In the genomic region with DNA sequence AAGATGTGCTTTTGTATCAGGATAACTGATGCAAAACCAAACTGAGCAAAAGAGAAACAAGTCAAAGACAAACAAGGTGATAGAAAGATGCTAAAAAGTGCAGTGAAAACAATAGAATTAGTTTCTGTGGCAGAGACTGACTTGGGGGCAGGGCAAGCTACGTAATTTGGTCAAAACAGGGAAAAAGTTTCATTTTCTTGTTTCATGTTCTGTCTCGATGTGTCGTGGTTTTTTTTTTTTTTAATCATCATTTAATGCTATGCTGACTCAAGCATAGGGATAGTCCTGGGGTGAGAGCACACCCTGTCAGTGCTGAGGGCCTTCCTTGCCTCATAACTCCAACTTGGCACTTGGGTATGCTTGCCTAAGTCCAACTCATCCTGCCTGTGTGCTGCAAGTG, we compare ENCODE assay signal across 13 cellular contexts.
DNase-seq lines count a peak whose midpoint lies in the region; ATAC-seq, FAIRE-seq and TF ChIP-seq lines count a peak whose summit lies in the region.
"Had no signal": no experiment of that assay in that cellular context is flagged by ENCODE, and none has a peak within 500 bp of the region (broad histone marks: within the 10 kb centered on the region; RNA-seq: fewer than 3 reads in every experiment).

No MANE protein-coding gene starts in this region.

- H3K9me3 ChIP-seq in trophoblast cell (ENCODE audit: insufficient read depth, low read depth, low read length) (no peaks in the 10 kb centered on the region), pancreas (no peaks in the 10 kb centered on the region)
- H3K9me3 ChIP-seq: ascending aorta had no signal

- no peak overlapping the region for H4K12ac ChIP-seq in trophoblast cell (ENCODE audit: low read depth, low read length)

- no peak overlapping the region for H3K4me3 Mint-ChIP-seq in activated T-helper 17 cell treated with anti-CD3 and anti-CD28 coated beads, Interleukin-2, amount 50 U/mL, for 72 hours
- H3K4me3 Mint-ChIP-seq: nephron had no signal

- TF ChIP-seq CTCF in pancreas (IDR thresholded peaks at IDR 0.05), result no peak

- H3K79me2 ChIP-seq in trophoblast cell (ENCODE audit: control insufficient read depth, insufficient read depth, low read length, poor library complexity), result no peaks in the 10 kb centered on the region

- no peak overlapping the region for H3K4ac ChIP-seq in trophoblast cell (ENCODE audit: low read depth, low read length)

- H3K4me1 ChIP-seq in trophoblast cell (ENCODE audit: control insufficient read depth in 1 of 2, insufficient read depth in 2 of 2, low read length in 2 of 2), result no peaks in the 10 kb centered on the region
- H3K4me1 ChIP-seq in pancreas, result no peaks in the 10 kb centered on the region
- H3K4me1 ChIP-seq: ascending aorta had no signal

- H3K27ac ChIP-seq in trophoblast cell (ENCODE audit: low read depth, low read length) (no peak overlapping the region), pancreas (no peak overlapping the region)
- H3K27ac ChIP-seq: ascending aorta had no signal

- H3K4me1 Mint-ChIP-seq in activated T-helper 17 cell treated with anti-CD3 and anti-CD28 coated beads, Interleukin-2, amount 50 U/mL, for 72 hours, result no peaks in the 10 kb centered on the region
- H3K4me1 Mint-ChIP-seq: nephron had no signal

- no peak overlapping the region for H2BK120ac ChIP-seq in trophoblast cell (ENCODE audit: insufficient read depth, low read length, poor library complexity)

- DNase-seq in stimulated activated CD4-positive, alpha-beta T cell treated with anti-CD3 and anti-CD28 coated beads, Interleukin-15, amount 100 ng/mL, for 24 hours, result no peak
- DNase-seq in trophoblast cell (no peak), left ventricle myocardium superior (no peak), pancreas (no peak)
- DNase-seq: GOT3, NCI-H774 had no signal

- H3K27ac Mint-ChIP-seq in activated T-helper 17 cell treated with anti-CD3 and anti-CD28 coated beads, Interleukin-2, amount 50 U/mL, for 72 hours, result no peak overlapping the region
- H3K27ac Mint-ChIP-seq: nephron had no signal

- no peak overlapping the region for H3K23ac ChIP-seq in trophoblast cell (ENCODE audit: low read length)

- H3K4me3 ChIP-seq in trophoblast cell (ENCODE audit: low read depth, low read length) (no peak overlapping the region), pancreas (no peak overlapping the region)
- H3K4me3 ChIP-seq: ascending aorta had no signal

- ATAC-seq in GM18858 (IDR thresholded peaks at IDR 0.05; ENCODE audit: unreplicated experiment) (peak; percentile 75), GM21390 (IDR thresholded peaks at IDR 0.05; ENCODE audit: unreplicated experiment) (peak; percentile 84), HG03060 (IDR thresholded peaks at IDR 0.05; ENCODE audit: low read depth, unreplicated experiment) (peak; percentile 65), left ventricle myocardium superior (no peak), pancreas (no peak)
- peak; percentile 60 for ATAC-seq in activated T-helper 17 cell treated with anti-CD3 and anti-CD28 coated beads, Interleukin-2, amount 50 U/mL, for 72 hours (replicated peaks)

- no peak overlapping the region for H3K4me2 ChIP-seq in trophoblast cell (ENCODE audit: low read length)

- intact Hi-C loops in left ventricle myocardium superior (cut with micrococcal nuclease) (no loop called here), pancreas (cut with DNase I) (no loop called here)

- H3K27me3 ChIP-seq in trophoblast cell (ENCODE audit: insufficient read depth, low read length) (no peaks in the 10 kb centered on the region), pancreas (no peaks in the 10 kb centered on the region)
- H3K27me3 ChIP-seq: ascending aorta had no signal

- H2BK5ac ChIP-seq in trophoblast cell (ENCODE audit: low read depth, low read length, poor library complexity), result no peak overlapping the region

- H3K36me3 Mint-ChIP-seq in activated T-helper 17 cell treated with anti-CD3 and anti-CD28 coated beads, Interleukin-2, amount 50 U/mL, for 72 hours (ENCODE audit: low read depth), result no peaks in the 10 kb centered on the region

- H4K91ac ChIP-seq in trophoblast cell (ENCODE audit: low read depth, low read length), result no peak overlapping the region

- no CpG with 5 or more reads among the region's 3 CpGs for WGBS in trophoblast cell (ENCODE audit: extremely low coverage, insufficient coverage, insufficient read length)
- 78 to 81% methylated on average over 3 of the region's 3 CpGs for WGBS in pancreas, 2 donors

- H4K8ac ChIP-seq in trophoblast cell (ENCODE audit: low read depth, low read length), result no peak overlapping the region

- H3K36me3 ChIP-seq in trophoblast cell (ENCODE audit: control insufficient read depth in 1 of 2, insufficient read depth in 2 of 2, low read length in 2 of 2) (no peaks in the 10 kb centered on the region), pancreas (no peaks in the 10 kb centered on the region)
- H3K36me3 ChIP-seq: ascending aorta had no signal

- no peaks in the 10 kb centered on the region for H3K9me3 Mint-ChIP-seq in activated T-helper 17 cell treated with anti-CD3 and anti-CD28 coated beads, Interleukin-2, amount 50 U/mL, for 72 hours
- H3K9me3 Mint-ChIP-seq: nephron had no signal

- no peak overlapping the region for H2AFZ ChIP-seq in trophoblast cell (ENCODE audit: insufficient read depth, low read length, poor library complexity)

- H2BK12ac ChIP-seq in trophoblast cell (ENCODE audit: low read length), result no peak overlapping the region

- no peak overlapping the region for H2AK5ac ChIP-seq in trophoblast cell (ENCODE audit: low read length)

- FAIRE-seq in pancreas (lab: Jason Lieb, UNC), result no peak
- FAIRE-seq: D721Med had no signal

- no peak overlapping the region for H3K9ac ChIP-seq in trophoblast cell (ENCODE audit: low read length)

- no peak overlapping the region for H3K18ac ChIP-seq in trophoblast cell (ENCODE audit: low read length)

- no peak overlapping the region for H3K14ac ChIP-seq in trophoblast cell (ENCODE audit: low read length)

- no peaks in the 10 kb centered on the region for H3K79me1 ChIP-seq in trophoblast cell (ENCODE audit: low read length)

- no peaks in the 10 kb centered on the region for H3K27me3 Mint-ChIP-seq in activated T-helper 17 cell treated with anti-CD3 and anti-CD28 coated beads, Interleukin-2, amount 50 U/mL, for 72 hours

Comparison
In these comparisons a context has a peak if more than half of its experiments do, and no peak if none do; other contexts are left out.
1. ATAC-seq: peak in GM18858 (single experiment), GM21390 (single experiment), HG03060 (single experiment) and activated T-helper 17 cell treated with anti-CD3 and anti-CD28 coated beads, Interleukin-2, amount 50 U/mL, for 72 hours (single experiment); none in left ventricle myocardium superior (single experiment) and pancreas (0 of 4).